ENCODE assay signal across 16 cellular contexts in the genomic region with DNA sequence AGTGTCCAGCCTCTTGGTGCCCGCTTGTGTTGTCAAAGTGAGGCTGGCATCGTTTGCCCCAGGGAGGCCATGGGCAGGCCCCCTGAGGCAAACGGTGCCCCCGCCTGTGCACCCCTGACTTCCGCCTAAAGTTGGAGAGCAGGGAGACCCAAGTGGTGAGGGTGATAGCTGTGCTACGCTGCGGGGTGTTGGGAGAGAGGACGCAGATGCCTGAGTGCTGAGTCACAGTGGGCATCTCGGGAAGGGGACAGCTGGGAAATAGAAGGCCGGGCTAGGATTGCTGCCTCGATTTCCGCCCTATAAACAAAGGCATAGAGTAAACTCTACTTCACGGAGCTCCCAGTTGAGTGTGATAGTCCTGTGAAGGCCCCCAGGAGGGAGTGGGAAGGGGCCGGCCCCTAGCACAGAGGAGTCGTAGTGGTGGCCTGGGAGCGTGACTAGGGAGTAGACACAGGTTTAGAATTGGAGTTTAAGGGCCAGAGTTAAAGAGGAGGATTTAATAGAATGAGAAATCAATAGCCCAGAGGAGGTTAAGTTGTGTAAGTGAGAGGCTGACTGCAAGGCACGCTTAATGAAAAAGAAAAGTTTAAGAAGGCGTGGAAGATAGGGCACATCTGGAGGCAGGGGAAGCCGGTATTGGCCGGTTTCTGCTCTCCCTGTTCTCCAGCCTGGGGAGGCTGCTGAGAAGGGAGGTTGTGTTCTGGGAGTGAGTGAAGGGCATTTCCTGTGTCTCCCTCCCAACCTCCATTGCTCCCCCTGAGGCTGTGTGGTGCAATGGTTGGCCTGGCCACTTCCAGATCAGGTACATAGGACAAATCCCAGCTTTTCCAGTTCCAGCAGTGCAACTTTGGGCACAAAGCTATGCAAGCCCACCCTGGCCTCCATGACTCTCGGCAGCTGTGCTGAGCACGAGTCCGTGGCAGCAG. TPM values are rescaled to one million over a fixed set of nuclear protein-coding genes. Genes with fewer than 3 reads are reported as not detected.
A peak's percentile ranks its signal among the peaks of the same experiment; 100 is the strongest.
DNase-seq lines count a peak whose midpoint lies in the region; ATAC-seq and FAIRE-seq lines count a peak whose summit lies in the region.
"Had no signal": no experiment of that assay in that cellular context is flagged by ENCODE, and none has a peak within 500 bp of the region (broad histone marks: within the 10 kb centered on the region; RNA-seq: fewer than 3 reads in every experiment).

No MANE protein-coding gene starts in this region.

- H3K4me1 Mint-ChIP-seq in stimulated activated naive CD8-positive, alpha-beta T cell treated with anti-CD3 and anti-CD28 coated beads, Interleukin-15, amount 100 ng/mL, for 72 hours: peaks cover 6% of the 10 kb centered on the region

- intact Hi-C loops in left ventricle myocardium superior (cut with micrococcal nuclease) (loop anchor here (10.0 kb wide), 1 partner anchor 427 kb away; no protein-coding TSS in a partner anchor), posterior vena cava (cut with DNase I) (loop anchor here (1.0 to 10.0 kb wide), 2 partner anchors 26 to 287 kb away; no protein-coding TSS in a partner anchor)

- H3K9me3 Mint-ChIP-seq in stimulated activated naive CD8-positive, alpha-beta T cell treated with anti-CD3 and anti-CD28 coated beads, Interleukin-15, amount 100 ng/mL, for 72 hours: no peaks in the 10 kb centered on the region

- no peak overlapping the region for H3K27ac Mint-ChIP-seq in stimulated activated naive CD8-positive, alpha-beta T cell treated with anti-CD3 and anti-CD28 coated beads, Interleukin-15, amount 100 ng/mL, for 72 hours
- H3K27ac Mint-ChIP-seq: CD4-positive, CD25-positive, alpha-beta regulatory T cell had no signal

- no peak for FAIRE-seq in RCC 7860 (lab: Jason Lieb, UNC)

- ATAC-seq in left ventricle myocardium superior: peak; percentile 69
- no peak for ATAC-seq in stimulated activated naive CD8-positive, alpha-beta T cell treated with anti-CD3 and anti-CD28 coated beads, Interleukin-15, amount 100 ng/mL, for 72 hours
- ATAC-seq in esophagus mucosa: no peak
- no peak for ATAC-seq in GM19328 (IDR thresholded peaks at IDR 0.05; ENCODE audit: unreplicated experiment)

- peak; percentile 69 for DNase-seq in EL
- DNase-seq in RCC 7860 (ENCODE audit: low spot score): peak; percentile 21
- no peak for DNase-seq in left ventricle myocardium superior
- DNase-seq in posterior vena cava (ENCODE audit: low spot score): peak; percentile 63
- no peak for DNase-seq in stimulated activated naive CD8-positive, alpha-beta T cell treated with anti-CD3 and anti-CD28 coated beads, Interleukin-15, amount 100 ng/mL, for 72 hours
- DNase-seq in activated naive CD4-positive, alpha-beta T cell treated with Interleukin-2 at 50 U/mL for 16 hours: no peak
- DNase-seq: activated T-cell treated with anti-CD3 and anti-CD28 coated beads for 4 hours; CD4-positive, CD25-positive, alpha-beta regulatory T cell; heart left ventricle; midbrain; NCI-H1105; NCI-H774 had no signal

- H3K27me3 Mint-ChIP-seq in stimulated activated naive CD8-positive, alpha-beta T cell treated with anti-CD3 and anti-CD28 coated beads, Interleukin-15, amount 100 ng/mL, for 72 hours: peaks cover 64% of the 10 kb centered on the region

- no peak overlapping the region for H3K4me3 Mint-ChIP-seq in stimulated activated naive CD8-positive, alpha-beta T cell treated with anti-CD3 and anti-CD28 coated beads, Interleukin-15, amount 100 ng/mL, for 72 hours

RNA-seq across cellular contexts. Expression of a gene that starts 6.1 kb away (rescaled TPM):
- 0.22 TPM for total RNA-seq in left ventricle myocardium superior
- total RNA-seq in posterior vena cava: under 1 TPM in 1 of 2 donors, not detected in 1; 0.19 TPM
- 0.08 TPM for total RNA-seq in esophagus mucosa
- total RNA-seq: CD4-positive, CD25-positive, alpha-beta regulatory T cell; HT-29; SJSA1 had no signal

Comparison
In these comparisons a context has a peak if more than half of its experiments do, and no peak if none do; other contexts are left out.
1. DNase-seq: peak in EL (single experiment), RCC 7860 (single experiment) and posterior vena cava (single experiment); none in left ventricle myocardium superior (single experiment), stimulated activated naive CD8-positive, alpha-beta T cell treated with anti-CD3 and anti-CD28 coated beads, Interleukin-15, amount 100 ng/mL, for 72 hours (0 of 2) and activated naive CD4-positive, alpha-beta T cell treated with Interleukin-2 at 50 U/mL for 16 hours (single experiment).